1 cellular context compared by ENCODE assay signal in the genomic region with DNA sequence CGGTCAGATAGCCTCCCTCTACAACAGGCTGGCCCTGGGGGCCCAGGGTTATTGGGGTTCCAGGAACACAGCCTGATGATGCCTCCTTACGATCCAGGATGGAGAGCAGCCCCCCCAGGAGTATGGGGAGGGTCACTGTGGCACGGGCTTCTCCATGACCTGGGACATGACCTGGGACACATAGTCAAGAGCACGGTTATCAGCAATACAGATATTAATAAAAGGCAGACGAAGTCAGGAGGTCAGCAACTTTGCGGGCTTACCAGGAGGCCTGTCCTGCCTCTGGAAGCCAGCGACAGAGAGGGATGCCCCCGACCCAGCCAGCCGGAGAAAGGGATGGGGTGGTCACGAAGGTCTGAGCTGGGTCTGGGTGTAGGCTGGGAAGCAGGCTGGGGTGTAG.
TF ChIP-seq lines count a peak whose summit lies in the region.

No MANE protein-coding gene starts in this region.

TF ChIP-seq in IMR-90, 13 proteins besides CTCF, POLR2A, EP300 and RAD21 (continued from another document):
- TF ChIP-seq, protein P1, sequence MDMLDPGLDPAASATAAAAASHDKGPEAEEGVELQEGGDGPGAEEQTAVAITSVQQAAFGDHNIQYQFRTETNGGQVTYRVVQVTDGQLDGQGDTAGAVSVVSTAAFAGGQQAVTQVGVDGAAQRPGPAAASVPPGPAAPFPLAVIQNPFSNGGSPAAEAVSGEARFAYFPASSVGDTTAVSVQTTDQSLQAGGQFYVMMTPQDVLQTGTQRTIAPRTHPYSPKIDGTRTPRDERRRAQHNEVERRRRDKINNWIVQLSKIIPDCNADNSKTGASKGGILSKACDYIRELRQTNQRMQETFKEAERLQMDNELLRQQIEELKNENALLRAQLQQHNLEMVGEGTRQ (IDR thresholded peaks at IDR 0.05; ENCODE audit: low read depth, low read length): no peak
